25 cellular contexts compared by ENCODE assay signal in genomic region chr1:184828369-184828717, GRCh38.
DNase-seq lines count a peak whose midpoint lies in the region; ATAC-seq and TF ChIP-seq lines count a peak whose summit lies in the region.
"Had no signal": no experiment of that assay in that cellular context is flagged by ENCODE, and none has a peak within 500 bp of the region (broad histone marks: within the 10 kb centered on the region; RNA-seq: fewer than 3 reads in every experiment).

No MANE protein-coding gene starts in this region.

- H3K79me2 ChIP-seq in mesendoderm (ENCODE audit: control insufficient read depth, insufficient read depth, low read length) = no peaks in the 10 kb centered on the region

- peaks cover 0 to 7% of the 10 kb centered on the region in 2 donors for H3K4me1 ChIP-seq in breast epithelium
- H3K4me1 ChIP-seq in gastroesophageal sphincter = peaks cover 19 to 55% (median 22%) of the 10 kb centered on the region in 3 donors
- H3K4me1 ChIP-seq in uterus = peaks cover 6 to 13% of the 10 kb centered on the region in 2 donors
- no peaks in the 10 kb centered on the region for H3K4me1 ChIP-seq in mesendoderm (ENCODE audit: control insufficient read depth, low read depth, low read length)
- H3K4me1 ChIP-seq: BLaER1 had no signal

- no peak overlapping the region for H3K4me3 Mint-ChIP-seq in MCF 10A (ENCODE audit: unreplicated experiment)
- H3K4me3 Mint-ChIP-seq in osteocyte (ENCODE audit: unreplicated experiment) = no peak overlapping the region
- H3K4me3 Mint-ChIP-seq: activated CD4-positive, alpha-beta T cell treated with anti-CD3 and anti-CD28 coated beads, Interleukin-2, amount 10 ng/mL, durations not matched to agents 24 days and 14 days; brain had no signal

- H2BK5ac ChIP-seq in mesendoderm (ENCODE audit: low read length) = no peak overlapping the region

- H4K5ac ChIP-seq in mesendoderm (ENCODE audit: low read length) = no peak overlapping the region

- no peaks in the 10 kb centered on the region for H3K36me3 ChIP-seq in breast epithelium
- peaks cover 2 to 38% of the 10 kb centered on the region in 2 donors for H3K36me3 ChIP-seq in gastroesophageal sphincter
- no peaks in the 10 kb centered on the region for H3K36me3 ChIP-seq in uterus
- H3K36me3 ChIP-seq in mesendoderm (ENCODE audit: control insufficient read depth, insufficient read depth, low read length) = no peaks in the 10 kb centered on the region
- H3K36me3 ChIP-seq: BLaER1 had no signal

- H3K9me3 Mint-ChIP-seq in MCF 10A (ENCODE audit: unreplicated experiment) (no peaks in the 10 kb centered on the region), osteocyte (ENCODE audit: unreplicated experiment) (no peaks in the 10 kb centered on the region)
- H3K9me3 Mint-ChIP-seq: activated CD4-positive, alpha-beta T cell treated with anti-CD3 and anti-CD28 coated beads, Interleukin-2, amount 10 ng/mL, durations not matched to agents 24 days and 14 days had no signal

- TF ChIP-seq POLR2A in breast epithelium (IDR thresholded peaks at IDR 0.05) (no peak), gastroesophageal sphincter (IDR thresholded peaks at IDR 0.05) (no peak), uterus (IDR thresholded peaks at IDR 0.05) (no peak)

- no peak overlapping the region for H4K8ac ChIP-seq in mesendoderm (ENCODE audit: low read depth, low read length)

- DNase-seq in breast epithelium (ENCODE audit: low spot score in 2 of 2) (no peak), MCF 10A (ENCODE audit: unreplicated experiment) (no peak), osteocyte (ENCODE audit: extremely low spot score, unreplicated experiment) (no peak), uterus (no peak), mesendoderm (no peak), germinal center (ENCODE audit: low spot score) (no peak), NCI-H2029 treated with DMSO at 0.1 percent for 48 hours (lab: John Stamatoyannopoulos, UW) (no peak)
- DNase-seq: activated CD4-positive, alpha-beta T cell treated with anti-CD3 and anti-CD28 coated beads, Interleukin-2, amount 10 ng/mL, durations not matched to agents 24 days and 14 days; activated naive CD4-positive, alpha-beta T cell treated with anti-CD3 and anti-CD28 coated beads, Interleukin-2, amount 50 U/mL, for 16 hours; DMS 273 treated with DMSO at 0.1 percent for 48 hours; dorsolateral prefrontal cortex; GOT3; KG1; mucosa of descending colon; NCI-H1092; NCI-H2107; NCI-H526; occipital lobe; small intestine had no signal

- H3K27ac ChIP-seq in breast epithelium (peak overlapping the region; percentile 19 to 38), gastroesophageal sphincter (peak overlapping the region; percentile 77 to 95 (median 81)), uterus (peak overlapping the region; percentile 85 to 94), mesendoderm (ENCODE audit: low read depth, low read length) (no peak overlapping the region)
- H3K27ac ChIP-seq: 22Rv1, BLaER1, HL-60 had no signal

- no TSS peak for BruUV-seq in MCF 10A (replicated peaks; lab: Mats Ljungman, UMichigan)

- no peaks in the 10 kb centered on the region for H3K36me3 Mint-ChIP-seq in MCF 10A (ENCODE audit: insufficient read depth, unreplicated experiment)
- H3K36me3 Mint-ChIP-seq in osteocyte (ENCODE audit: unreplicated experiment) = peaks cover 3% of the 10 kb centered on the region
- H3K36me3 Mint-ChIP-seq: brain had no signal

- no peaks in the 10 kb centered on the region for H3K27me3 ChIP-seq in breast epithelium
- no peaks in the 10 kb centered on the region for H3K27me3 ChIP-seq in gastroesophageal sphincter
- H3K27me3 ChIP-seq in uterus = no peaks in the 10 kb centered on the region
- H3K27me3 ChIP-seq in mesendoderm (ENCODE audit: insufficient read depth, low read length, poor library complexity) = no peaks in the 10 kb centered on the region
- H3K27me3 ChIP-seq: BLaER1, dorsolateral prefrontal cortex, tibial nerve had no signal

- intact Hi-C loops in breast epithelium (cut with DNase I; ENCODE audit: low total_unique reads) = no loop called here
- intact Hi-C loops in MCF 10A (cut with micrococcal nuclease) = no loop called here
- intact Hi-C loops in uterus (cut with DNase I; ENCODE audit: low total_unique reads) = no loop called here

- H2BK120ac ChIP-seq in mesendoderm (ENCODE audit: low read depth, low read length) = no peak overlapping the region

- H3K9me3 ChIP-seq in breast epithelium (no peaks in the 10 kb centered on the region), gastroesophageal sphincter (no peaks in the 10 kb centered on the region), uterus (no peaks in the 10 kb centered on the region)
- H3K9me3 ChIP-seq: BLaER1, mucosa of descending colon, tibial nerve had no signal

- H3K4me1 Mint-ChIP-seq in MCF 10A (ENCODE audit: insufficient read depth, unreplicated experiment) = peaks cover 10% of the 10 kb centered on the region
- peaks cover 34% of the 10 kb centered on the region for H3K4me1 Mint-ChIP-seq in osteocyte (ENCODE audit: unreplicated experiment)

- no peak overlapping the region for H3K4me2 ChIP-seq in mesendoderm (ENCODE audit: low read length)
- H3K4me2 ChIP-seq: BLaER1 had no signal

- POLR2A ChIA-PET in MCF 10A (lab: Yijun Ruan, JAX) = interaction anchor here (0.6 to 2.1 kb wide), 5 partner anchors 9 to 222 kb away, joined by 3 to 7 read pairs (median 4); no protein-coding TSS in a partner anchor

- no peak overlapping the region for H3K4me3 ChIP-seq in breast epithelium
- no peak overlapping the region for H3K4me3 ChIP-seq in gastroesophageal sphincter
- no peak overlapping the region for H3K4me3 ChIP-seq in uterus
- H3K4me3 ChIP-seq in mesendoderm (ENCODE audit: low read length) = no peak overlapping the region
- H3K4me3 ChIP-seq: BLaER1, dorsolateral prefrontal cortex, mucosa of descending colon, tibial nerve had no signal

- H2AK5ac ChIP-seq in mesendoderm (ENCODE audit: low read length) = no peak overlapping the region

- H3K27ac Mint-ChIP-seq in MCF 10A (ENCODE audit: low read depth, unreplicated experiment) = no peak overlapping the region
- H3K27ac Mint-ChIP-seq in osteocyte (ENCODE audit: unreplicated experiment) = peak overlapping the region; percentile 79
- H3K27ac Mint-ChIP-seq: activated CD4-positive, alpha-beta T cell treated with anti-CD3 and anti-CD28 coated beads, Interleukin-2, amount 10 ng/mL, durations not matched to agents 24 days and 14 days had no signal

- H3K4ac ChIP-seq in mesendoderm (ENCODE audit: low read depth, low read length) = no peak overlapping the region

- no peak overlapping the region for H3K56ac ChIP-seq in mesendoderm (ENCODE audit: low read length)

- TF ChIP-seq CTCF in breast epithelium (IDR thresholded peaks at IDR 0.05) = no peak
- TF ChIP-seq CTCF in MCF 10A (IDR thresholded peaks at IDR 0.05; ENCODE audit: unreplicated experiment) = no peak
- TF ChIP-seq CTCF in gastroesophageal sphincter (IDR thresholded peaks at IDR 0.05) = peak in 1 of 4 experiments; percentile 2
- TF ChIP-seq CTCF in osteocyte (IDR thresholded peaks at IDR 0.05) = no peak
- TF ChIP-seq CTCF in uterus (IDR thresholded peaks at IDR 0.05) = no peak

- no peaks in the 10 kb centered on the region for H3K79me1 ChIP-seq in mesendoderm (ENCODE audit: low read length)

- no peak overlapping the region for H3K18ac ChIP-seq in mesendoderm (ENCODE audit: low read length)

- H3K27me3 Mint-ChIP-seq in MCF 10A (ENCODE audit: insufficient read depth, unreplicated experiment) = peaks cover 81% of the 10 kb centered on the region
- H3K27me3 Mint-ChIP-seq in osteocyte (ENCODE audit: unreplicated experiment) = no peaks in the 10 kb centered on the region
- H3K27me3 Mint-ChIP-seq: activated CD4-positive, alpha-beta T cell treated with anti-CD3 and anti-CD28 coated beads, Interleukin-2, amount 10 ng/mL, durations not matched to agents 24 days and 14 days; brain had no signal

- no peak overlapping the region for H3K23ac ChIP-seq in mesendoderm (ENCODE audit: low read length)

- 29 to 92% methylated on average over 1 to 2 of the region's 2 CpGs for WGBS in gastroesophageal sphincter (ENCODE audit: low coverage in 1 of 2), 2 donors
- no CpG with 5 or more reads among the region's 2 CpGs for WGBS in mesendoderm (ENCODE audit: extremely low coverage, insufficient coverage, low lambda C conversion rate)

- no peak overlapping the region for H2BK15ac ChIP-seq in mesendoderm (replicated peaks; ENCODE audit: low read depth)

- no peak for ATAC-seq in gastroesophageal sphincter
- ATAC-seq: mucosa of descending colon had no signal

- no peak overlapping the region for H3K9ac ChIP-seq in mesendoderm (ENCODE audit: low read length)
- H3K9ac ChIP-seq: BLaER1 had no signal

- TF ChIP-seq EP300 in gastroesophageal sphincter (IDR thresholded peaks at IDR 0.05) = no peak

- CTCF ChIA-PET in MCF 10A (lab: Yijun Ruan, JAX) = interaction anchor here (0.5 to 7.2 kb wide), 6 partner anchors 10 to 464 kb away, joined by 3 to 41 read pairs (median 4); no protein-coding TSS in a partner anchor
